7 cellular contexts compared by ENCODE assay signal in the genomic region with DNA sequence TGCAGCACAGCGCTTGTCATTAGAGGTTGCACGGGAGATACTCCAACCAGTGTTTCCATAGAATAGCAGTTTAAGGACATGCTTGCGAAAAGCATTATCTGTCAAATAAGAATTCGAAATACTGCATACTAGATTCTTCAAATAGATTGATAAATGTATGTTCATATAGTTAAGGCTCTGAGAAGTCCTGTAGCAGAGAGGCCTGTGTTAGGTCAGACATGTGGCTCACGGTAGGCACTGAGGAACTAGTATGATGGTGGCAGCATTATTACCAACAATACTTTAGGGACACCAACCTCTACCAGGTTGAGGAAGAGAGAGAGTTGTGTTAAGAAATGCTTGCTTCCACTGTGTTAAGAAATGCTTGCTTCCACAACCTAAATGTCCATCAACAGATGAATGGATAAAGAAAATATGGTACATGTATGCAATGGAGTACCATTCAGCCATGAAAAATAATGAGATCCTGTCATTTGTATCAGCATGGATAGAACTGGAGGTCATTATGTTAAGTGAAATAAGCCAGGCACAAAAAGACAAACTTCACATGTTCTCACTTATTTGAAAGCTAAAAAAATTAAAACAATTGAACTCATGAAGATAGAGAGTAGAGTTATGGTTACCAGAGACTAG. TPM values are rescaled to one million over a fixed set of nuclear protein-coding genes. Genes with fewer than 3 reads are reported as not detected.
"Had no signal": no experiment of that assay in that cellular context is flagged by ENCODE, and none has a peak within 500 bp of the region (broad histone marks: within the 10 kb centered on the region; RNA-seq: fewer than 3 reads in every experiment).

No MANE protein-coding gene starts in this region.

- H2AFZ ChIP-seq: GM23248 had no signal

- H3K4me3 ChIP-seq: GM23248, HAP-1 had no signal

- H3K4me1 ChIP-seq: HAP-1 had no signal

- H3K27ac ChIP-seq: GM23248 had no signal

- H3K9me3 ChIP-seq: HAP-1 had no signal

- DNase-seq: GM23248, GOT3, H7, IMR-90, KBM-7 had no signal

- H3K9ac ChIP-seq: GM23248 had no signal

- ATAC-seq: HCT116 had no signal

RNA-seq across cellular contexts. Expression of a gene that starts 39.4 kb away (rescaled TPM):
- total RNA-seq: GM23248, IMR-90 had no signal
- polyA plus RNA-seq: GM23248, IMR-90 had no signal
